In genomic region chr10:25661632-25662031, GRCh38 we compare ENCODE assay signal across 27 cellular contexts.
"Had no signal": no experiment of that assay in that cellular context is flagged by ENCODE, and none has a peak within 500 bp of the region (broad histone marks: within the 10 kb centered on the region; RNA-seq: fewer than 3 reads in every experiment).

No MANE protein-coding gene starts in this region.

- DNase-seq: activated CD4-positive, alpha-beta T cell treated with anti-CD3 and anti-CD28 coated beads for 48 hours; activated CD4-positive, alpha-beta T cell treated with anti-CD3 and anti-CD28 coated beads, Interleukin-2, amount 50 U/mL, for 4 hours; activated CD4-positive, CD25-positive, alpha-beta regulatory T cell treated with anti-CD3 and anti-CD28 coated beads, Interleukin-2, amount 50 U/mL, for 72 hours; activated CD8-positive, alpha-beta memory T cell treated with anti-CD3 and anti-CD28 coated beads, Interleukin-2, amount 10 ng/mL, durations not matched to agents 7 days and 5 days; activated effector memory CD4-positive, alpha-beta T cell treated with Interleukin-2 at 50 U/mL for 16 hours; activated naive CD4-positive, alpha-beta T cell; activated naive CD8-positive, alpha-beta T cell treated with anti-CD3 and anti-CD28 coated beads, Interleukin-2, amount 50 U/mL, for 24 hours; activated T-cell treated with anti-CD3 and anti-CD28 coated beads, Interleukin-2, amount 50 U/mL, for 24 hours; amniotic stem cell; body of pancreas; central memory CD4-positive, alpha-beta T cell; KG1; MV-4-11; NCI-H1105; NCI-H1436 treated with DMSO at 0.1 percent for 48 hours; NCI-H187; NCI-H2081; NCI-H2227 treated with DMSO at 0.1 percent for 48 hours; NCI-H526; NCI-H82; Peyer's patch; Right ventricle myocardium superior had no signal

- H3K27ac ChIP-seq: ascending aorta, body of pancreas, Peyer's patch, RWPE1 had no signal

- H3K4me1 ChIP-seq: ascending aorta, body of pancreas, Peyer's patch had no signal

- H3K27me3 Mint-ChIP-seq: activated CD8-positive, alpha-beta memory T cell treated with anti-CD3 and anti-CD28 coated beads, Interleukin-2, amount 10 ng/mL, durations not matched to agents 7 days and 5 days; activated T-cell treated with anti-CD3 and anti-CD28 coated beads, Interleukin-2, amount 50 U/mL, for 24 hours had no signal

- H3K27me3 ChIP-seq: ascending aorta, body of pancreas, Peyer's patch had no signal

- H3K36me3 Mint-ChIP-seq: activated CD8-positive, alpha-beta memory T cell treated with anti-CD3 and anti-CD28 coated beads, Interleukin-2, amount 10 ng/mL, durations not matched to agents 7 days and 5 days; activated naive CD4-positive, alpha-beta T cell treated with anti-CD3 and anti-CD28 coated beads, Interleukin-2, amount 50 U/mL, for 72 hours had no signal

- H3K9me3 Mint-ChIP-seq: T-helper 1 cell treated with Interleukin-12 subunit alpha and Interleukin-12 subunit beta and Interleukin-4 antibody, amounts not matched to agents 30 μg/mL and 1 μg/mL, for 36 hours had no signal

- H3K4me3 Mint-ChIP-seq: activated CD8-positive, alpha-beta memory T cell treated with anti-CD3 and anti-CD28 coated beads, Interleukin-2, amount 10 ng/mL, durations not matched to agents 7 days and 5 days; activated naive CD8-positive, alpha-beta T cell treated with anti-CD3 and anti-CD28 coated beads, Interleukin-2, amount 50 U/mL, for 24 hours; activated T-cell treated with anti-CD3 and anti-CD28 coated beads, Interleukin-2, amount 50 U/mL, for 24 hours; activated T-helper 1 cell treated with anti-CD3 and anti-CD28 coated beads, Interleukin-12 subunit alpha, Interleukin-12 subunit beta, Interleukin-2, Interleukin-4 antibody, amounts not matched to agents 30 ng/mL and 10 ng/mL and 1 ng/mL, durations not matched to agents 14 hours and 24 hours and 36 hours; T-helper 1 cell treated with Interleukin-12 subunit alpha and Interleukin-12 subunit beta and Interleukin-4 antibody, amounts not matched to agents 30 μg/mL and 1 μg/mL, for 36 hours had no signal

- H3K4me3 ChIP-seq: ascending aorta, body of pancreas, Peyer's patch had no signal

- H3K36me3 ChIP-seq: ascending aorta, Peyer's patch had no signal

- H3K9me3 ChIP-seq: body of pancreas, Peyer's patch had no signal

- H3K4me1 Mint-ChIP-seq: activated CD8-positive, alpha-beta memory T cell treated with anti-CD3 and anti-CD28 coated beads, Interleukin-2, amount 10 ng/mL, durations not matched to agents 7 days and 5 days; activated naive CD8-positive, alpha-beta T cell treated with anti-CD3 and anti-CD28 coated beads, Interleukin-2, amount 50 U/mL, for 24 hours had no signal

- H3K27ac Mint-ChIP-seq: activated CD8-positive, alpha-beta memory T cell treated with anti-CD3 and anti-CD28 coated beads, Interleukin-2, amount 10 ng/mL, durations not matched to agents 7 days and 5 days; activated naive CD4-positive, alpha-beta T cell treated with anti-CD3 and anti-CD28 coated beads, Interleukin-2, amount 50 U/mL, for 72 hours; activated naive CD8-positive, alpha-beta T cell treated with anti-CD3 and anti-CD28 coated beads, Interleukin-2, amount 50 U/mL, for 24 hours; activated T-cell treated with anti-CD3 and anti-CD28 coated beads, Interleukin-2, amount 50 U/mL, for 24 hours; activated T-helper 1 cell treated with anti-CD3 and anti-CD28 coated beads, Interleukin-12 subunit alpha, Interleukin-12 subunit beta, Interleukin-2, Interleukin-4 antibody, amounts not matched to agents 30 ng/mL and 10 ng/mL and 1 ng/mL, durations not matched to agents 14 hours and 24 hours and 36 hours; T-helper 1 cell treated with Interleukin-12 subunit alpha and Interleukin-12 subunit beta and Interleukin-4 antibody, amounts not matched to agents 30 μg/mL and 1 μg/mL, for 36 hours had no signal
